Comparison of ENCODE assay signal across 10 cellular contexts in genomic region chr14:24315807-24316596, GRCh38. TPM values are rescaled to one million over a fixed set of nuclear protein-coding genes. Genes with fewer than 3 reads are reported as not detected.
A peak's percentile ranks its signal among the peaks of the same experiment; 100 is the strongest.
DNase-seq lines count a peak whose midpoint lies in the region; ATAC-seq, FAIRE-seq and TF ChIP-seq lines count a peak whose summit lies in the region.
"Had no signal": no experiment of that assay in that cellular context is flagged by ENCODE, and none has a peak within 500 bp of the region (broad histone marks: within the 10 kb centered on the region; RNA-seq: fewer than 3 reads in every experiment).

No MANE protein-coding gene starts in this region.

- POLR2A ChIA-PET in HEK293 (lab: Yijun Ruan, JAX) (interaction anchor here (0.7 kb wide), 1 partner anchor 44 kb away, joined by 3 read pairs; the partner anchor contains the start of gene RABGGTA), K562 (lab: Yijun Ruan, JAX) (interaction anchor here (0.6 to 1.2 kb wide), 9 partner anchors 9 to 214 kb away, joined by 3 to 6 read pairs (median 3); partner anchors contain the start of genes DHRS1 and NOP9)

- CTCF ChIA-PET in HEK293 (lab: Yijun Ruan, JAX), result interaction anchor here (0.6 to 1.5 kb wide), 3 partner anchors 19 to 115 kb away, joined by 3 to 5 read pairs (median 3); no protein-coding TSS in a partner anchor
- CTCF ChIA-PET in K562 (lab: Yijun Ruan, JAX; ENCODE audit: low intra/inter-chr PET ratio), result no interaction called here

- H3K27me3 Mint-ChIP-seq in activated T-cell treated with anti-CD3 and anti-CD28 coated beads, Interleukin-2, amount 50 U/mL, for 72 hours (ENCODE audit: low read depth), result peaks cover 6% of the 10 kb centered on the region

- H3K9ac ChIP-seq in K562 (ENCODE audit: insufficient read depth in 1 of 2, low read depth in 2 of 2, low read length in 2 of 2) (peak overlapping the region; percentile 11 to 38; a peak in 3 of 4 replicates), skeletal muscle tissue (ENCODE audit: low read depth in 1 of 3, low read length in 3 of 3) (peak overlapping the region in 1 of 3 donors; percentile 45)

- no peak overlapping the region for H3K4me3 ChIP-seq in HEK293 (ENCODE audit: low read depth, low read length)
- H3K4me3 ChIP-seq in K562, result no peak overlapping the region
- peak overlapping the region in 1 of 3 donors; percentile 58 for H3K4me3 ChIP-seq in skeletal muscle tissue (ENCODE audit: low read length in 3 of 3)

- TF ChIP-seq CTCF in HEK293 (tag by site-specific recombination; IDR thresholded peaks at IDR 0.05) (no peak), K562 (IDR thresholded peaks at IDR 0.05 in 2 of 3, conservative IDR thresholded peaks at IDR 0.05 in 1 of 3; ENCODE audit: insufficient read depth in 2 of 3, low read depth in 1 of 3, low read length in 3 of 3) (peak; percentile 18 to 36 (median 19); a peak in 3 of 6 replicates)

- H3K79me2 ChIP-seq in K562 (ENCODE audit: control insufficient read depth, insufficient read depth, low read length), result no peaks in the 10 kb centered on the region

- BruUV-seq in K562 (replicated peaks; lab: Mats Ljungman, UMichigan), result no TSS peak

- TF ChIP-seq RAD21 in K562 (CRISPR knock-in tag; conservative IDR thresholded peaks at IDR 0.05 in 1 of 2, IDR thresholded peaks at IDR 0.05 in 1 of 2), result peak in 1 of 2 experiments; percentile 8; a peak in 1 of 4 replicates

- H3K27ac Mint-ChIP-seq in activated T-cell treated with anti-CD3 and anti-CD28 coated beads, Interleukin-2, amount 50 U/mL, for 72 hours, result no peak overlapping the region
- H3K27ac Mint-ChIP-seq: memory B cell had no signal

- H3K4me2 ChIP-seq in K562 (ENCODE audit: insufficient read depth, low read length), result peak overlapping the region; percentile 60

- FAIRE-seq in K562 (lab: Jason Lieb, UNC), result no peak

- H3K27ac ChIP-seq in HEK293 (ENCODE audit: extremely low read depth, low read depth, low read length) (no peak overlapping the region), K562 (ENCODE audit: extremely low read depth, low read depth, low read length) (peak overlapping the region; percentile 71; the same call in 2 of the 3 replicates), skeletal muscle tissue (ENCODE audit: low read depth, low read length) (peak overlapping the region; percentile 60)

- H3K9me3 ChIP-seq in HEK293 (ENCODE audit: control insufficient read depth, insufficient read depth, low read depth, low read length), result no peaks in the 10 kb centered on the region
- H3K9me3 ChIP-seq in K562 (replicated peaks; ENCODE audit: control insufficient read depth, insufficient read depth, low read depth, low read length), result no peaks in the 10 kb centered on the region
- peaks cover 0 to 2% (median 0%) of the 10 kb centered on the region in 3 donors for H3K9me3 ChIP-seq in skeletal muscle tissue (ENCODE audit: control insufficient read depth in 3 of 3, low read length in 3 of 3)

- ATAC-seq in K562 (peak; percentile 84), GM19467 (IDR thresholded peaks at IDR 0.05; ENCODE audit: unreplicated experiment) (no peak), GM21390 (IDR thresholded peaks at IDR 0.05; ENCODE audit: unreplicated experiment) (no peak)
- ATAC-seq in activated T-cell treated with anti-CD3 and anti-CD28 coated beads, Interleukin-2, amount 50 U/mL, for 72 hours (replicated peaks in 1 of 2), result no peak

- H4K20me1 ChIP-seq in K562 (replicated peaks; ENCODE audit: control insufficient read depth, insufficient read depth, low read length), result no peaks in the 10 kb centered on the region

- H3K4me1 Mint-ChIP-seq in activated T-cell treated with anti-CD3 and anti-CD28 coated beads, Interleukin-2, amount 50 U/mL, for 72 hours (ENCODE audit: low read depth), result peaks cover 56% of the 10 kb centered on the region

- peak; percentile 35; the same call in 1 of the 2 replicates for TF ChIP-seq POLR2A in K562 (conservative IDR thresholded peaks at IDR 0.05)

- H3K4me3 Mint-ChIP-seq in activated T-cell treated with anti-CD3 and anti-CD28 coated beads, Interleukin-2, amount 50 U/mL, for 72 hours, result no peak overlapping the region
- H3K4me3 Mint-ChIP-seq: memory B cell had no signal

- no peaks in the 10 kb centered on the region for H3K9me1 ChIP-seq in K562 (ENCODE audit: control insufficient read depth, insufficient read depth, low read length)

- in situ Hi-C loops in K562 (cut with MboI), result no loop called here

- no peaks in the 10 kb centered on the region for H3K9me3 Mint-ChIP-seq in activated T-cell treated with anti-CD3 and anti-CD28 coated beads, Interleukin-2, amount 50 U/mL, for 72 hours
- H3K9me3 Mint-ChIP-seq: memory B cell had no signal

- peak; percentile 58 to 69 (median 62) for DNase-seq in K562 (ENCODE audit: extremely low read depth in 1 of 4, low spot score in 3 of 4)
- peak; percentile 23 for DNase-seq in iris pigment epithelial cell (ENCODE audit: low read depth)
- DNase-seq in activated T-cell treated with anti-CD3 and anti-CD28 coated beads, Interleukin-2, amount 50 U/mL, for 72 hours, result no peak
- DNase-seq in stimulated activated CD4-positive, alpha-beta T cell treated with anti-CD3 and anti-CD28 coated beads, Interleukin-2, amount 100 ng/mL, for 48 hours, result no peak
- DNase-seq: NK-92 treated with Interleukin-12 subunit alpha and Interleukin-12 subunit beta, amount 100 ng/mL, for 24 hours had no signal

- TF ChIP-seq EP300 in K562 (IDR thresholded peaks at IDR 0.05; ENCODE audit: low read length), result no peak

- peaks cover 0 to 21% of the 10 kb centered on the region in 2 experiments; a peak in 1 of 3 replicates for H3K36me3 ChIP-seq in HEK293 (ENCODE audit: control insufficient read depth in 2 of 2, insufficient read depth in 1 of 2, low read length in 2 of 2)
- peaks cover 5% of the 10 kb centered on the region; the same call in 1 of the 3 replicates for H3K36me3 ChIP-seq in K562 (ENCODE audit: control insufficient read depth, insufficient read depth, low read length)
- peaks cover 0 to 3% (median 2%) of the 10 kb centered on the region in 3 donors for H3K36me3 ChIP-seq in skeletal muscle tissue (ENCODE audit: control insufficient read depth in 3 of 3, insufficient read depth in 3 of 3, low read length in 3 of 3)

- 34% methylated on average over 28 of the region's 70 CpGs for WGBS in K562 (ENCODE audit: insufficient coverage, low coverage, missing lambda C conversion rate)

- H3K27me3 ChIP-seq in K562 (ENCODE audit: control insufficient read depth in 2 of 2, insufficient read depth in 2 of 2, low read length in 2 of 2) (no peaks in the 10 kb centered on the region), skeletal muscle tissue (ENCODE audit: control insufficient read depth in 3 of 3, insufficient read depth in 3 of 3, low read length in 3 of 3) (peaks cover 24 to 50% (median 46%) of the 10 kb centered on the region in 3 donors)

- peaks cover 0 to 4% of the 10 kb centered on the region in 2 donors for H3K36me3 Mint-ChIP-seq in activated T-cell treated with anti-CD3 and anti-CD28 coated beads, Interleukin-2, amount 50 U/mL, for 72 hours (ENCODE audit: insufficient read depth in 2 of 2)
- H3K36me3 Mint-ChIP-seq: memory B cell had no signal

- no peaks in the 10 kb centered on the region for H3K4me1 ChIP-seq in HEK293 (ENCODE audit: control insufficient read depth, insufficient read depth, low read length)
- peaks cover 20 to 30% of the 10 kb centered on the region in 2 experiments for H3K4me1 ChIP-seq in K562 (replicated peaks in 1 of 2; ENCODE audit: control insufficient read depth in 2 of 2, insufficient read depth in 2 of 2, low read length in 2 of 2)
- H3K4me1 ChIP-seq in skeletal muscle tissue (ENCODE audit: control insufficient read depth in 3 of 3, insufficient read depth in 3 of 3, low read length in 3 of 3), result peaks cover 26 to 53% (median 35%) of the 10 kb centered on the region in 3 donors

- peak overlapping the region; percentile 83 for H2AFZ ChIP-seq in K562 (ENCODE audit: low read depth, low read length)

- intact Hi-C loops in K562 (cut with micrococcal nuclease), result no loop called here

RNA-seq across cellular contexts. Expression of gene LTB4R, which starts 4.7 kb away (rescaled TPM):
- 33.2 and 49.2 TPM in 2 replicates for total RNA-seq in K562 (2011; cell fraction: chromatin; rRNA removed; ENCODE audit: low replicate concordance)
- 24.1 and 29.2 TPM in 2 replicates for total RNA-seq in K562 (2011; cell fraction: nucleolus; rRNA removed)
- total RNA-seq in K562 (2011; cell fraction: nucleoplasm; rRNA removed), result 31.0 and 48.7 TPM in 2 replicates
- total RNA-seq in K562 (2014; rRNA removed) (2.8 and 3.6 TPM in 2 replicates), K562 (2014; rRNA removed; fragmentation: Illumina TruSeq; extraction: Trizol) (1.7 and 1.8 TPM in 2 replicates), K562 (2015; rRNA removed; fragmentation: Illumina TruSeq; extraction: Trizol) (2.1 and 2.3 TPM in 2 replicates), K562 (2021) (3.7 and 7.0 TPM in 2 replicates), skeletal muscle tissue (2.1 TPM)
- polyA plus RNA-seq in K562 (2011; rRNA removed) (4.0 and 4.3 TPM in 2 replicates), K562 (2014; fragmentation: Illumina TruSeq; extraction: Trizol) (4.4 and 4.8 TPM in 2 replicates), K562 (2014; fragmentation: Nextera tagmentation; extraction: Ambion mirVana) (under 1 TPM; 0.38 to 0.61 TPM), K562 (2014; rRNA removed) (10.5 and 11.4 TPM in 2 replicates)
- polyA plus RNA-seq in K562 (2011; cell fraction: cytosol; rRNA removed), result 1.9 and 3.5 TPM in 2 replicates
- 50.4 and 117 TPM in 2 replicates for polyA plus RNA-seq in K562 (2011; cell fraction: nucleus; rRNA removed)
- 4.5 and 8.0 TPM in 2 replicates for polyA plus RNA-seq in K562 (2012)
- 2.3 and 3.0 TPM in 2 replicates for polyA minus RNA-seq in K562 (2011; rRNA and poly(A)+ RNA removed)
- polyA minus RNA-seq in K562 (2011; cell fraction: cytosol; rRNA and poly(A)+ RNA removed), result 1.1 and 1.4 TPM in 2 replicates
- 6.9 and 10.2 TPM in 2 replicates for polyA minus RNA-seq in K562 (2011; cell fraction: nucleus; rRNA and poly(A)+ RNA removed)
- 10 to 100 TPM; 27.1 to 28.5 TPM for total RNA-seq in activated T-cell treated with anti-CD3 and anti-CD28 coated beads, Interleukin-2, amount 50 U/mL, for 72 hours

RNA-seq across cellular contexts. Expression of gene LTB4R2, which starts 6.1 kb away (rescaled TPM):
- total RNA-seq in K562 (2011; cell fraction: chromatin; rRNA removed; ENCODE audit: low replicate concordance), result 25.8 and 60.8 TPM in 2 replicates
- total RNA-seq in K562 (2011; cell fraction: nucleolus; rRNA removed), result 33.2 and 38.2 TPM in 2 replicates
- total RNA-seq in K562 (2011; cell fraction: nucleoplasm; rRNA removed), result 30.5 and 42.4 TPM in 2 replicates
- total RNA-seq in K562 (2014; rRNA removed) (3.9 and 5.8 TPM in 2 replicates), K562 (2014; rRNA removed; fragmentation: Illumina TruSeq; extraction: Trizol) (2.1 and 2.4 TPM in 2 replicates), K562 (2015; rRNA removed; fragmentation: Illumina TruSeq; extraction: Trizol) (2.5 and 3.1 TPM in 2 replicates), K562 (2021) (6.9 and 9.4 TPM in 2 replicates), skeletal muscle tissue (1.6 TPM)
- polyA plus RNA-seq in K562 (2011; rRNA removed) (2.5 and 3.2 TPM in 2 replicates), K562 (2014; fragmentation: Illumina TruSeq; extraction: Trizol) (2.6 and 2.7 TPM in 2 replicates), K562 (2014; fragmentation: Nextera tagmentation; extraction: Ambion mirVana) (under 1 TPM in 1 of 2 experiments, not detected in 1; 0.03 TPM), K562 (2014; rRNA removed) (8.6 and 11.6 TPM in 2 replicates)
- 1.4 and 6.0 TPM in 2 replicates for polyA plus RNA-seq in K562 (2011; cell fraction: cytosol; rRNA removed)
- polyA plus RNA-seq in K562 (2011; cell fraction: nucleus; rRNA removed), result 25.2 and 64.2 TPM in 2 replicates
- polyA plus RNA-seq in K562 (2012), result 4.0 and 6.3 TPM in 2 replicates
- 2.2 and 2.5 TPM in 2 replicates for polyA minus RNA-seq in K562 (2011; rRNA and poly(A)+ RNA removed)
- polyA minus RNA-seq in K562 (2011; cell fraction: cytosol; rRNA and poly(A)+ RNA removed), result 1.6 and 3.3 TPM in 2 replicates
- polyA minus RNA-seq in K562 (2011; cell fraction: nucleus; rRNA and poly(A)+ RNA removed), result 15.0 and 20.1 TPM in 2 replicates
- 10 to 100 TPM; 21.5 to 23.4 TPM for total RNA-seq in activated T-cell treated with anti-CD3 and anti-CD28 coated beads, Interleukin-2, amount 50 U/mL, for 72 hours

RNA-seq across cellular contexts. Expression of gene CIDEB, which starts 8.2 kb away (rescaled TPM):
- total RNA-seq in K562 (2011; cell fraction: chromatin; rRNA removed; ENCODE audit: low replicate concordance), result 0.42 and 0.53 TPM in 2 replicates
- total RNA-seq in K562 (2011; cell fraction: nucleolus; rRNA removed), result not detected in 2 replicates
- 0.38 and 0.51 TPM in 2 replicates for total RNA-seq in K562 (2011; cell fraction: nucleoplasm; rRNA removed)
- total RNA-seq in K562 (2014; rRNA removed), result not detected in 2 replicates
- not detected in 2 replicates for total RNA-seq in K562 (2014; rRNA removed; fragmentation: Illumina TruSeq; extraction: Trizol)
- not detected in 2 replicates for total RNA-seq in K562 (2015; rRNA removed; fragmentation: Illumina TruSeq; extraction: Trizol)
- 0.07 and 0.35 TPM in 2 replicates for total RNA-seq in K562 (2021)
- polyA plus RNA-seq in K562 (2011; rRNA removed), result 0.04 and 0.14 TPM in 2 replicates
- 0.03 TPM in 2 replicates for polyA plus RNA-seq in K562 (2011; cell fraction: cytosol; rRNA removed)
- polyA plus RNA-seq in K562 (2011; cell fraction: nucleus; rRNA removed), result 0.16 and 0.20 TPM in 2 replicates
- 0.04 and 0.20 TPM in 2 replicates for polyA plus RNA-seq in K562 (2012)
- 0.07 and 0.14 TPM in 2 replicates for polyA plus RNA-seq in K562 (2014; fragmentation: Illumina TruSeq; extraction: Trizol)
- under 1 TPM; 0.03 to 0.35 TPM for polyA plus RNA-seq in K562 (2014; fragmentation: Nextera tagmentation; extraction: Ambion mirVana)
- polyA plus RNA-seq in K562 (2014; rRNA removed), result 0.11 and 0.18 TPM in 2 replicates
- polyA minus RNA-seq in K562 (2011; rRNA and poly(A)+ RNA removed), result not detected in 2 replicates
- polyA minus RNA-seq in K562 (2011; cell fraction: cytosol; rRNA and poly(A)+ RNA removed), result not detected in 2 replicates
- 0.22 TPM in 1 of 2 replicates, not detected in the other for polyA minus RNA-seq in K562 (2011; cell fraction: nucleus; rRNA and poly(A)+ RNA removed)
- total RNA-seq in skeletal muscle tissue, result 4.7 TPM
- 10 to 100 TPM; 11.6 to 12.9 TPM for total RNA-seq in activated T-cell treated with anti-CD3 and anti-CD28 coated beads, Interleukin-2, amount 50 U/mL, for 72 hours

RNA-seq across cellular contexts. Expression of gene NOP9, which starts 16.4 kb away (rescaled TPM):
- 50.7 and 102 TPM in 2 replicates for total RNA-seq in K562 (2011; cell fraction: chromatin; rRNA removed; ENCODE audit: low replicate concordance)
- 45.0 and 47.0 TPM in 2 replicates for total RNA-seq in K562 (2011; cell fraction: nucleolus; rRNA removed)
- 49.6 and 66.3 TPM in 2 replicates for total RNA-seq in K562 (2011; cell fraction: nucleoplasm; rRNA removed)
- total RNA-seq in K562 (2014; rRNA removed) (15.0 and 19.9 TPM in 2 replicates), K562 (2014; rRNA removed; fragmentation: Illumina TruSeq; extraction: Trizol) (16.7 and 17.8 TPM in 2 replicates), K562 (2015; rRNA removed; fragmentation: Illumina TruSeq; extraction: Trizol) (16.7 and 18.2 TPM in 2 replicates), K562 (2021) (25.0 and 27.9 TPM in 2 replicates), skeletal muscle tissue (22.4 TPM)
- polyA plus RNA-seq in K562 (2011; rRNA removed) (10.6 and 11.8 TPM in 2 replicates), K562 (2014; fragmentation: Illumina TruSeq; extraction: Trizol) (19.6 and 20.7 TPM in 2 replicates), K562 (2014; fragmentation: Nextera tagmentation; extraction: Ambion mirVana) (1 to 10 TPM; 1.0 to 1.2 TPM), K562 (2014; rRNA removed) (15.1 and 15.5 TPM in 2 replicates)
- polyA plus RNA-seq in K562 (2011; cell fraction: cytosol; rRNA removed), result 13.3 and 16.7 TPM in 2 replicates
- polyA plus RNA-seq in K562 (2011; cell fraction: nucleus; rRNA removed), result 37.6 and 66.7 TPM in 2 replicates
- 15.3 and 17.2 TPM in 2 replicates for polyA plus RNA-seq in K562 (2012)
- polyA minus RNA-seq in K562 (2011; rRNA and poly(A)+ RNA removed), result 18.8 and 21.4 TPM in 2 replicates
- polyA minus RNA-seq in K562 (2011; cell fraction: cytosol; rRNA and poly(A)+ RNA removed), result 14.5 and 18.1 TPM in 2 replicates
- polyA minus RNA-seq in K562 (2011; cell fraction: nucleus; rRNA and poly(A)+ RNA removed), result 24.8 and 27.7 TPM in 2 replicates
- 10 to 100 TPM; 31.7 to 34.0 TPM for total RNA-seq in activated T-cell treated with anti-CD3 and anti-CD28 coated beads, Interleukin-2, amount 50 U/mL, for 72 hours

RNA-seq across cellular contexts. Expression of gene DHRS1, which starts 16.4 kb away (rescaled TPM):
- 37.2 and 51.5 TPM in 2 replicates for total RNA-seq in K562 (2011; cell fraction: chromatin; rRNA removed; ENCODE audit: low replicate concordance)
- total RNA-seq in K562 (2011; cell fraction: nucleolus; rRNA removed), result 36.6 and 41.2 TPM in 2 replicates
- total RNA-seq in K562 (2011; cell fraction: nucleoplasm; rRNA removed), result 36.5 and 42.4 TPM in 2 replicates
- total RNA-seq in K562 (2014; rRNA removed), result 7.3 and 9.3 TPM in 2 replicates
- 5.7 and 8.2 TPM in 2 replicates for total RNA-seq in K562 (2014; rRNA removed; fragmentation: Illumina TruSeq; extraction: Trizol)
- total RNA-seq in K562 (2015; rRNA removed; fragmentation: Illumina TruSeq; extraction: Trizol), result 9.5 and 9.7 TPM in 2 replicates
- 17.8 and 21.1 TPM in 2 replicates for total RNA-seq in K562 (2021)
- polyA plus RNA-seq in K562 (2011; rRNA removed), result 12.7 and 19.8 TPM in 2 replicates
- polyA plus RNA-seq in K562 (2011; cell fraction: cytosol; rRNA removed), result 41.2 and 42.4 TPM in 2 replicates
- 124 and 145 TPM in 2 replicates for polyA plus RNA-seq in K562 (2011; cell fraction: nucleus; rRNA removed)
- polyA plus RNA-seq in K562 (2012), result 19.5 and 28.4 TPM in 2 replicates
- 16.8 and 19.3 TPM in 2 replicates for polyA plus RNA-seq in K562 (2014; fragmentation: Illumina TruSeq; extraction: Trizol)
- 10 to 100 TPM; 32.2 to 33.6 TPM for polyA plus RNA-seq in K562 (2014; fragmentation: Nextera tagmentation; extraction: Ambion mirVana)
- polyA plus RNA-seq in K562 (2014; rRNA removed), result 13.3 and 14.6 TPM in 2 replicates
- 20.2 and 23.5 TPM in 2 replicates for polyA minus RNA-seq in K562 (2011; rRNA and poly(A)+ RNA removed)
- polyA minus RNA-seq in K562 (2011; cell fraction: cytosol; rRNA and poly(A)+ RNA removed), result 10.8 and 14.4 TPM in 2 replicates
- polyA minus RNA-seq in K562 (2011; cell fraction: nucleus; rRNA and poly(A)+ RNA removed), result 14.4 and 17.9 TPM in 2 replicates
- 6.3 TPM for total RNA-seq in skeletal muscle tissue
- total RNA-seq in activated T-cell treated with anti-CD3 and anti-CD28 coated beads, Interleukin-2, amount 50 U/mL, for 72 hours, result 10 to 100 TPM; 28.5 to 29.0 TPM

Comparison
In these comparisons a context has a peak if more than half of its experiments do, and no peak if none do; other contexts are left out.
1. DNase-seq: peak in K562 (4 of 4) and iris pigment epithelial cell (single experiment); none in activated T-cell treated with anti-CD3 and anti-CD28 coated beads, Interleukin-2, amount 50 U/mL, for 72 hours (0 of 2) and stimulated activated CD4-positive, alpha-beta T cell treated with anti-CD3 and anti-CD28 coated beads, Interleukin-2, amount 100 ng/mL, for 48 hours (0 of 2).
2. Of the 44 proteins assayed by ChIP-seq in both K562 and HEK293: peak only in K562: CTCF, REST, ZBTB1, ZBTB17, ZBTB49, ZNF175 and 2 more; only in HEK293: none; in both: KLF1; in neither: 33; mixed calls (peak in some experiments, not most) for 2.